Comparison of ENCODE assay signal across 21 cellular contexts in genomic region chr1:1787206-1787605, GRCh38. TPM values are rescaled to one million over a fixed set of nuclear protein-coding genes. Genes with fewer than 3 reads are reported as not detected.
DNase-seq lines count a peak whose midpoint lies in the region; ATAC-seq and TF ChIP-seq lines count a peak whose summit lies in the region.
"Had no signal": no experiment of that assay in that cellular context is flagged by ENCODE, and none has a peak within 500 bp of the region (broad histone marks: within the 10 kb centered on the region; RNA-seq: fewer than 3 reads in every experiment).

No MANE protein-coding gene starts in this region.

- H3K4me1 ChIP-seq in GM23338 (ENCODE audit: insufficient read depth): peaks cover 11% of the 10 kb centered on the region
- H3K4me1 ChIP-seq in spleen: peaks cover 14 to 71% (median 26%) of the 10 kb centered on the region in 6 donors
- peaks cover 13% of the 10 kb centered on the region in 2 donors for H3K4me1 ChIP-seq in naive thymus-derived CD4-positive, alpha-beta T cell (ENCODE audit: control insufficient read depth in 2 of 2, insufficient read depth in 2 of 2, low read length in 2 of 2)
- H3K4me1 ChIP-seq in body of pancreas: peaks cover 15% of the 10 kb centered on the region

- peaks cover 17% of the 10 kb centered on the region for H3K4me1 Mint-ChIP-seq in GM23338
- H3K4me1 Mint-ChIP-seq in naive thymus-derived CD4-positive, alpha-beta T cell: peaks cover 7 to 17% (median 13%) of the 10 kb centered on the region in 7 donors

- peaks cover 75% of the 10 kb centered on the region for H3K36me3 Mint-ChIP-seq in GM23338 (ENCODE audit: low read depth)
- H3K36me3 Mint-ChIP-seq in naive thymus-derived CD4-positive, alpha-beta T cell: peaks cover 7 to 38% (median 16%) of the 10 kb centered on the region in 5 donors

- peaks cover 45% of the 10 kb centered on the region for H3F3A ChIP-seq in GM23338 (replicated peaks; ENCODE audit: low read depth)

- intact Hi-C loops in dorsolateral prefrontal cortex (cut with DNase I): no loop called here
- intact Hi-C loops in spleen (cut with DNase I; ENCODE audit: low total_unique reads): loop anchor here (10.0 kb wide), 1 partner anchor 108 kb away; the partner anchor contains the start of gene GNB1
- intact Hi-C loops in naive thymus-derived CD4-positive, alpha-beta T cell (cut with micrococcal nuclease): no loop called here
- intact Hi-C loops in body of pancreas (cut with DNase I): loop anchor here (5.0 kb wide), 1 partner anchor 100 kb away; no protein-coding TSS in a partner anchor

- no peak overlapping the region for H3K4me2 ChIP-seq in GM23338

- TF ChIP-seq POLR2A in spleen (IDR thresholded peaks at IDR 0.05) (no peak), body of pancreas (IDR thresholded peaks at IDR 0.05) (no peak)

- peaks cover 2% of the 10 kb centered on the region; the same call in 1 of the 2 replicates for H3K79me2 ChIP-seq in GM23338 (replicated peaks; ENCODE audit: insufficient read depth)

- H3K36me3 ChIP-seq in GM23338 (ENCODE audit: insufficient read depth): peaks cover 51% of the 10 kb centered on the region
- peaks cover 73% of the 10 kb centered on the region for H3K36me3 ChIP-seq in SK-N-MC (ENCODE audit: insufficient read depth, low read length)
- H3K36me3 ChIP-seq in spleen: peaks cover 3 to 85% (median 77%) of the 10 kb centered on the region in 6 donors
- H3K36me3 ChIP-seq in naive thymus-derived CD4-positive, alpha-beta T cell (ENCODE audit: control insufficient read depth in 2 of 3, insufficient read depth in 3 of 3, low read length in 3 of 3): peaks cover 31 to 73% (median 38%) of the 10 kb centered on the region in 3 experiments
- H3K36me3 ChIP-seq in body of pancreas (replicated peaks in 1 of 2; ENCODE audit: insufficient read depth in 1 of 2, low read depth in 2 of 2): peaks cover 11 to 45% of the 10 kb centered on the region in 2 donors

- peaks cover 17% of the 10 kb centered on the region for H3K27me3 Mint-ChIP-seq in GM23338 (ENCODE audit: insufficient read depth, low read depth, poor library complexity)
- H3K27me3 Mint-ChIP-seq in naive thymus-derived CD4-positive, alpha-beta T cell: no peaks in the 10 kb centered on the region
- H3K27me3 Mint-ChIP-seq: B cell; CD4-positive, alpha-beta T cell had no signal

- H3K4me3 Mint-ChIP-seq in GM23338: no peak overlapping the region
- H3K4me3 Mint-ChIP-seq in naive thymus-derived CD4-positive, alpha-beta T cell: no peak overlapping the region
- H3K4me3 Mint-ChIP-seq: B cell; CD4-positive, alpha-beta T cell had no signal

- CTCF ChIA-PET in naive thymus-derived CD4-positive, alpha-beta T cell (lab: Charles Lee): no interaction called here

- H3K4me3 ChIP-seq in GM23338 (no peak overlapping the region), SK-N-MC (no peak overlapping the region), dorsolateral prefrontal cortex (no peak overlapping the region), spleen (no peak overlapping the region), body of pancreas (no peak overlapping the region)
- no peak overlapping the region for H3K4me3 ChIP-seq in naive thymus-derived CD4-positive, alpha-beta T cell (ENCODE audit: low read length)
- H3K4me3 ChIP-seq: GM23248 had no signal

- ATAC-seq in GM23338: no peak
- ATAC-seq in naive thymus-derived CD4-positive, alpha-beta T cell: no peak
- ATAC-seq in body of pancreas: no peak
- ATAC-seq in GM19324 (IDR thresholded peaks at IDR 0.05; ENCODE audit: low FRiP score, unreplicated experiment): no peak
- ATAC-seq: HCT116, HepG2, SK-N-SH treated with all-trans-retinoic acid at 6 μM for 48 hours had no signal

- 0 out of 2 replicates have a peak overlapping the region, but pooled peaks have one; percentile 67 for H3K27ac Mint-ChIP-seq in GM23338
- peak overlapping the region in 1 of 9 donors; percentile 40 for H3K27ac Mint-ChIP-seq in naive thymus-derived CD4-positive, alpha-beta T cell
- H3K27ac Mint-ChIP-seq: B cell; CD4-positive, alpha-beta T cell had no signal

- H3K27me3 ChIP-seq in GM23338 (ENCODE audit: insufficient read depth) (no peaks in the 10 kb centered on the region), dorsolateral prefrontal cortex (no peaks in the 10 kb centered on the region), spleen (replicated peaks in 1 of 7) (no peaks in the 10 kb centered on the region), body of pancreas (no peaks in the 10 kb centered on the region)
- H3K27me3 ChIP-seq in naive thymus-derived CD4-positive, alpha-beta T cell (ENCODE audit: control insufficient read depth in 2 of 2, insufficient read depth in 2 of 2, low read length in 2 of 2): no peaks in the 10 kb centered on the region

- H4K20me1 ChIP-seq in GM23338 (replicated peaks; ENCODE audit: insufficient read depth): peaks cover 18% of the 10 kb centered on the region

- POLR2A ChIA-PET in naive thymus-derived CD4-positive, alpha-beta T cell (lab: Charles Lee): no interaction called here

- H3K9ac ChIP-seq in SK-N-MC (ENCODE audit: insufficient read length): no peak overlapping the region
- H3K9ac ChIP-seq: GM23248 had no signal

- no peaks in the 10 kb centered on the region for H3K9me3 Mint-ChIP-seq in GM23338
- H3K9me3 Mint-ChIP-seq in naive thymus-derived CD4-positive, alpha-beta T cell: no peaks in the 10 kb centered on the region
- H3K9me3 Mint-ChIP-seq: CD4-positive, alpha-beta T cell had no signal

- 90 to 95% (median 93%) methylated on average over 11 to 13 of the region's 13 CpGs for WGBS in spleen, 5 donors
- WGBS in body of pancreas, 2 donors: 83 to 91% methylated on average over 13 of the region's 13 CpGs

- no peak for DNase-seq in GM23338 (ENCODE audit: low spot score)
- no peak for DNase-seq in SK-N-MC (ENCODE audit: low read depth, low spot score)
- no peak for DNase-seq in dorsolateral prefrontal cortex
- no peak for DNase-seq in spleen
- no peak for DNase-seq in naive thymus-derived CD4-positive, alpha-beta T cell
- no peak for DNase-seq in body of pancreas
- DNase-seq: ACHN; CD4-positive, alpha-beta T cell; GF-D8; GM23248; KBM-7; NCI-H1105 treated with DMSO at 0.1 percent for 48 hours; NCI-H1694; NCI-H2081 treated with DMSO at 0.1 percent for 48 hours; NCI-H446 treated with DMSO at 0.1 percent for 48 hours; Right ventricle myocardium superior had no signal

- no peak overlapping the region for H2AFZ ChIP-seq in GM23338
- H2AFZ ChIP-seq: GM23248 had no signal

- no peaks in the 10 kb centered on the region for H3K9me3 ChIP-seq in SK-N-MC (ENCODE audit: low read depth, low read length)
- H3K9me3 ChIP-seq in spleen: no peaks in the 10 kb centered on the region
- no peaks in the 10 kb centered on the region for H3K9me3 ChIP-seq in naive thymus-derived CD4-positive, alpha-beta T cell (ENCODE audit: control insufficient read depth in 2 of 3, low read length in 3 of 3)
- H3K9me3 ChIP-seq in body of pancreas: no peaks in the 10 kb centered on the region

- TF ChIP-seq CTCF in GM23338 (conservative IDR thresholded peaks at IDR 0.05; ENCODE audit: low read depth in 2 of 2) (no peak), dorsolateral prefrontal cortex (IDR thresholded peaks at IDR 0.05 in 54 of 56, conservative IDR thresholded peaks at IDR 0.05 in 2 of 56; ENCODE audit: low read depth in 1 of 56, partially characterized antibody in 56 of 56) (no peak), spleen (IDR thresholded peaks at IDR 0.05 in 8 of 11, conservative IDR thresholded peaks at IDR 0.05 in 3 of 11) (no peak), body of pancreas (IDR thresholded peaks at IDR 0.05) (no peak)

- H3K9me2 ChIP-seq in GM23338 (ENCODE audit: insufficient read depth): no peaks in the 10 kb centered on the region

- H3K27ac ChIP-seq in GM23338 (ENCODE audit: low read depth) (no peak overlapping the region), SK-N-MC (0 out of 2 replicates have a peak overlapping the region, but pooled peaks have one; percentile 48), dorsolateral prefrontal cortex (peak overlapping the region in 35 of 59 donors; percentile 9 to 79 (median 70)), spleen (peak overlapping the region in 5 of 8 donors; percentile 51 to 73 (median 69)), body of pancreas (no peak overlapping the region)
- H3K27ac ChIP-seq in naive thymus-derived CD4-positive, alpha-beta T cell (ENCODE audit: low read depth, low read length): no peak overlapping the region
- H3K27ac ChIP-seq: GM23248 had no signal

TF ChIP-seq in GM23338, 12 proteins besides CTCF, POLR2A, EP300 and RAD21 (continues in another document):
- TF ChIP-seq NANOG (IDR thresholded peaks at IDR 0.05; ENCODE audit: borderline replicate concordance): no peak
- TF ChIP-seq ETS1 (IDR thresholded peaks at IDR 0.05): no peak
- no peak for TF ChIP-seq JUNB (IDR thresholded peaks at IDR 0.05; ENCODE audit: unreplicated experiment)
- TF ChIP-seq ZNF331 (CRISPR knock-in tag; IDR thresholded peaks at IDR 0.05; ENCODE audit: low read depth): no peak
- TF ChIP-seq STAT1 (IDR thresholded peaks at IDR 0.05; ENCODE audit: unreplicated experiment): no peak

RNA-seq across cellular contexts. Expression of gene NADK, which starts 8.9 kb away (rescaled TPM):
- total RNA-seq in GM23338 (2014; rRNA removed; shearing (Covaris generic)): 62.8 and 73.2 TPM in 2 replicates
- polyA plus RNA-seq in GM23338 (2016; fragmentation: Nextera tagmentation; extraction: Ambion mirVana) (45.3 and 47.2 TPM in 2 replicates), spleen (100 to 1,000 TPM in 1 of 3 donors, 10 to 100 TPM in 2; 62.6 to 155 (median 83.8) TPM)
- total RNA-seq in dorsolateral prefrontal cortex (10 to 100 TPM; 37.6 to 88.4 (median 49.0) TPM), spleen (100 to 1,000 TPM; 155 to 271 (median 207) TPM), body of pancreas (10 to 100 TPM; 51.7 to 56.3 TPM)
- total RNA-seq in naive thymus-derived CD4-positive, alpha-beta T cell: 100 to 1,000 TPM in 1 of 5 experiments, 10 to 100 TPM in 4; 45.2 to 115 (median 50.3) TPM
- polyA plus RNA-seq in naive thymus-derived CD4-positive, alpha-beta T cell: 10 to 100 TPM; 14.7 to 24.0 TPM

Comparison
In these comparisons a context has a peak if more than half of its experiments do, and no peak if none do; other contexts are left out.
1. H3K27ac ChIP-seq: peak in SK-N-MC (single experiment), dorsolateral prefrontal cortex (35 of 59) and spleen (5 of 8); none in GM23338 (single experiment), naive thymus-derived CD4-positive, alpha-beta T cell (single experiment) and body of pancreas (0 of 4).
2. intact Hi-C loops: an anchor here in spleen (10.0 kb wide) and body of pancreas (5.0 kb wide); none called in dorsolateral prefrontal cortex and naive thymus-derived CD4-positive, alpha-beta T cell.